17 cellular contexts compared by ENCODE assay signal in the genomic region with DNA sequence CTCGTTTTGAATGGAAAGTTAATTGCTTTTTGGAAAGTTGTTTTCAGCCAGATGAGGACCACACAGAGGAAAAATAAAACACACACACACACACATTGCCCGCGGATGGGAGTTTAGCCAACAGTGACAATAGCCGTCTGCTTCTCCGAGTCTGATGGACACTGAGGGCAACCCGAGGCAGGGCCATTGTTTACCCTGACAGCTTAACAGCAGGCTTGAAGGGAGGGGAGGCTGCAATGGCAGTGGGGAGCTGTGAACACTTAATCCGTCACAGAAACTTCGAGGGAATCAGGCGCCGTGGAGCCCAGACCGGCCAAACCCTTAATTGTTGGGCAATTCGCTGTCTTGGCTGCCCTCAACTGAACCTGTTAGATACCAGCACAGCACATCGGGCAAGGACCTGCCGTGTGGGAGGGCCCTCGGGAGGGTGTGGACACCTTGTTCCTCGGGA.
A peak's percentile ranks its signal among the peaks of the same experiment; 100 is the strongest.
DNase-seq lines count a peak whose midpoint lies in the region; ATAC-seq and TF ChIP-seq lines count a peak whose summit lies in the region.
"Had no signal": no experiment of that assay in that cellular context is flagged by ENCODE, and none has a peak within 500 bp of the region (broad histone marks: within the 10 kb centered on the region; RNA-seq: fewer than 3 reads in every experiment).

No MANE protein-coding gene starts in this region.

- H3K27ac ChIP-seq in substantia nigra (ENCODE audit: low read depth, low read length, poor library complexity, severe bottlenecking): no peak overlapping the region
- H3K27ac ChIP-seq: lower lobe of right lung, prostate gland had no signal

- no peak; the same call in 1 of the 2 replicates for TF ChIP-seq EP300 in Ishikawa (IDR thresholded peaks at IDR 0.05; ENCODE audit: borderline replicate concordance)

- H3K9me3 ChIP-seq in mucosa of descending colon: no peaks in the 10 kb centered on the region
- H3K9me3 ChIP-seq: lower lobe of right lung, prostate gland had no signal

- TF ChIP-seq RAD21 in Ishikawa (IDR thresholded peaks at IDR 0.05; ENCODE audit: low read depth): no peak

- DNase-seq in ecto neural progenitor cell (ENCODE audit: low spot score): peak; percentile 77
- DNase-seq in mucosa of descending colon: peak in 2 of 3 donors; percentile 23 to 32
- DNase-seq in substantia nigra (lab: John Stamatoyannopoulos, UW): peak in 25 of 49 donors; percentile 3 to 40 (median 20)
- DNase-seq in COLO829 (ENCODE audit: low spot score): no peak
- no peak for DNase-seq in DMS 273 (lab: John Stamatoyannopoulos, UW; ENCODE audit: unreplicated experiment)
- DNase-seq: activated CD4-positive, alpha-beta T cell treated with anti-CD3 and anti-CD28 coated beads for 4 hours; activated T-cell treated with anti-CD3 and anti-CD28 coated beads, Interleukin-2, amount 50 U/mL, for 48 hours; CD8-positive, alpha-beta memory T cell; effector memory CD8-positive, alpha-beta T cell; hippocampal formation; lower lobe of right lung; OCI-M1; T-cell had no signal

- TF ChIP-seq CTCF in mucosa of descending colon (IDR thresholded peaks at IDR 0.05): no peak

- H3K4me1 ChIP-seq in mucosa of descending colon (ENCODE audit: low read depth): no peaks in the 10 kb centered on the region
- H3K4me1 ChIP-seq: prostate gland had no signal

- ATAC-seq in mucosa of descending colon (peak; percentile 22), GM21515 (IDR thresholded peaks at IDR 0.05; ENCODE audit: unreplicated experiment) (no peak), HG03469 (IDR thresholded peaks at IDR 0.05; ENCODE audit: unreplicated experiment) (no peak)
- ATAC-seq: effector memory CD8-positive, alpha-beta T cell; T-cell had no signal

- intact Hi-C loops in mucosa of descending colon (cut with DNase I, micrococcal nuclease): no loop called here

- H3K36me3 ChIP-seq in mucosa of descending colon (ENCODE audit: low read depth): no peaks in the 10 kb centered on the region
- H3K36me3 ChIP-seq: lower lobe of right lung, prostate gland had no signal

- no peak overlapping the region for H3K4me3 ChIP-seq in mucosa of descending colon
- H3K4me3 ChIP-seq: lower lobe of right lung, prostate gland had no signal

TF ChIP-seq in Ishikawa, 13 proteins besides CTCF, POLR2A, EP300 and RAD21:
- TF ChIP-seq, protein P1, sequence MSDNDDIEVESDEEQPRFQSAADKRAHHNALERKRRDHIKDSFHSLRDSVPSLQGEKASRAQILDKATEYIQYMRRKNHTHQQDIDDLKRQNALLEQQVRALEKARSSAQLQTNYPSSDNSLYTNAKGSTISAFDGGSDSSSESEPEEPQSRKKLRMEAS (IDR thresholded peaks at IDR 0.05): peak; percentile 27; the same call in 1 of the 2 replicates
- TF ChIP-seq EGR1 (IDR thresholded peaks at IDR 0.05) (no peak), FOXM1 (IDR thresholded peaks at IDR 0.05; ENCODE audit: borderline replicate concordance, low read depth) (no peak)
TF ChIP-seq in Ishikawa: peak in this region for 1.

Comparison
In these comparisons a context has a peak if more than half of its experiments do, and no peak if none do; other contexts are left out.
1. DNase-seq: peak in ecto neural progenitor cell (single experiment), mucosa of descending colon (2 of 3) and substantia nigra (25 of 49); none in COLO829 (single experiment) and DMS 273 (single experiment).